18 cellular contexts compared by ENCODE assay signal in the genomic region with DNA sequence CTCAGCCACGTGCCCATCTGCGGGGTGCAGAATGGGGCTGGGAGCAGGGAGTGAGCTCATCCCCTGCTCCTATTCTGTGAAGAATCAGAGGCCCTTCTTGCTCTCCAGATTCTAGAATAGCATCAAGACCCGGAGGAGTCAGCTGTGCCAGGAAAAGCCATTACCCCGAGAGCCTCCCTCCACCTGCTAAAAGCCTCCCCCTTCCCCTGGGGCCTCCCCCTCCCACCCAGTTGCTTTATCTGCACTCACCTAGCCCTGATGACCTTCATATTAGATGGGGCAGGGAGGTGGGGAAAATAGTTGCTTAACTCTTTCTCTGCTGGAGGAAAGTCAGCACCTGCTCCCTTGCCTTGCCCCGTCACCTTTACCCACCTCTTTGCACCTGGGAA. TPM values are rescaled to one million over a fixed set of nuclear protein-coding genes. Genes with fewer than 3 reads are reported as not detected.
DNase-seq lines count a peak whose midpoint lies in the region; ATAC-seq and TF ChIP-seq lines count a peak whose summit lies in the region.
"Had no signal": no experiment of that assay in that cellular context is flagged by ENCODE, and none has a peak within 500 bp of the region (broad histone marks: within the 10 kb centered on the region; RNA-seq: fewer than 3 reads in every experiment).

No MANE protein-coding gene starts in this region.

- H3K4me1 ChIP-seq in cardiac muscle cell (ENCODE audit: low read depth) = peaks cover 22% of the 10 kb centered on the region
- peaks cover 7% of the 10 kb centered on the region for H3K4me1 ChIP-seq in left ventricle myocardium inferior

- H3K36me3 Mint-ChIP-seq in glutamatergic neuron (ENCODE audit: unreplicated experiment) = no peaks in the 10 kb centered on the region
- H3K36me3 Mint-ChIP-seq: CD4-positive, alpha-beta memory T cell had no signal

- H3K4me3 Mint-ChIP-seq in glutamatergic neuron (ENCODE audit: unreplicated experiment) = no peak overlapping the region
- H3K4me3 Mint-ChIP-seq: CD4-positive, alpha-beta memory T cell had no signal

- H3K36me3 ChIP-seq in cardiac muscle cell (no peaks in the 10 kb centered on the region), left ventricle myocardium inferior (no peaks in the 10 kb centered on the region)
- H3K36me3 ChIP-seq: BE2C, SJCRH30 had no signal

- no peaks in the 10 kb centered on the region for H3K9me3 ChIP-seq in cardiac muscle cell (ENCODE audit: low read depth)
- H3K9me3 ChIP-seq in left ventricle myocardium inferior (replicated peaks) = no peaks in the 10 kb centered on the region
- H3K9me3 ChIP-seq: BE2C, SJCRH30 had no signal

- TF ChIP-seq CTCF in cardiac muscle cell (IDR thresholded peaks at IDR 0.05; ENCODE audit: low read depth, low read length) (no peak), left ventricle myocardium inferior (IDR thresholded peaks at IDR 0.05; ENCODE audit: borderline replicate concordance) (no peak), glutamatergic neuron (IDR thresholded peaks at IDR 0.05; ENCODE audit: partially characterized antibody, unreplicated experiment) (no peak)

- peaks cover 13% of the 10 kb centered on the region for H3K9me3 Mint-ChIP-seq in glutamatergic neuron (ENCODE audit: unreplicated experiment)
- H3K9me3 Mint-ChIP-seq: CD4-positive, alpha-beta memory T cell had no signal

- DNase-seq in cardiac muscle cell (ENCODE audit: low read depth in 1 of 2, low spot score in 1 of 2) (peak in 1 of 2 donors; percentile 36), left ventricle myocardium inferior (no peak), NCI-H2107 treated with DMSO at 0.1 percent for 48 hours (lab: John Stamatoyannopoulos, UW; ENCODE audit: unreplicated experiment) (peak; percentile 40), glutamatergic neuron (peak; percentile 57), hippocampal formation (lab: John Stamatoyannopoulos, UW) (no peak)
- DNase-seq: BE2C; CD4-positive, alpha-beta memory T cell; MM.1S; NCI-H146; NCI-H345; SJCRH30; SW 1271 had no signal

- peak overlapping the region; percentile 88 for H3K27ac ChIP-seq in cardiac muscle cell
- H3K27ac ChIP-seq in left ventricle myocardium inferior (replicated peaks) = no peak overlapping the region
- H3K27ac ChIP-seq: KMS-11, SJCRH30 had no signal

- no peaks in the 10 kb centered on the region for H3K27me3 ChIP-seq in cardiac muscle cell
- peaks cover 69% of the 10 kb centered on the region for H3K27me3 ChIP-seq in left ventricle myocardium inferior (ENCODE audit: low read depth)
- H3K27me3 ChIP-seq: BE2C, SJCRH30 had no signal

- intact Hi-C loops in left ventricle myocardium inferior (cut with micrococcal nuclease) = no loop called here

- peaks cover 34% of the 10 kb centered on the region for H3K4me1 Mint-ChIP-seq in glutamatergic neuron (ENCODE audit: low read depth, unreplicated experiment)

- no peak for ATAC-seq in HG03280 (IDR thresholded peaks at IDR 0.05; ENCODE audit: unreplicated experiment)
- no peak for ATAC-seq in GM19351 (IDR thresholded peaks at IDR 0.05; ENCODE audit: unreplicated experiment)
- ATAC-seq: HepG2 had no signal

- H3K4me3 ChIP-seq in cardiac muscle cell (no peak overlapping the region), left ventricle myocardium inferior (no peak overlapping the region)
- H3K4me3 ChIP-seq: SJCRH30 had no signal

- no peak overlapping the region for H3K27ac Mint-ChIP-seq in glutamatergic neuron (ENCODE audit: unreplicated experiment)
- H3K27ac Mint-ChIP-seq: CD4-positive, alpha-beta memory T cell had no signal

- peaks cover 10% of the 10 kb centered on the region for H3K27me3 Mint-ChIP-seq in glutamatergic neuron (ENCODE audit: unreplicated experiment)

RNA-seq across cellular contexts. Expression of a gene that starts 23.2 kb away (rescaled TPM):
- total RNA-seq in cardiac muscle cell = 2.3 and 9.5 TPM in 2 replicates
- polyA plus RNA-seq in cardiac muscle cell = 3.1 and 6.2 TPM in 2 replicates
- total RNA-seq in left ventricle myocardium inferior = 0.11 TPM
- 0.49 TPM for total RNA-seq in glutamatergic neuron (ENCODE audit: unreplicated experiment)
- total RNA-seq: CD4-positive, alpha-beta memory T cell; HepG2; OCI-LY7 had no signal
- polyA plus RNA-seq: AG04450; CD4-positive, alpha-beta memory T cell had no signal

RNA-seq across cellular contexts. Expression of a gene that starts 56.7 kb away (rescaled TPM):
- total RNA-seq in cardiac muscle cell (32.5 and 49.6 TPM in 2 replicates), left ventricle myocardium inferior (not detected), glutamatergic neuron (ENCODE audit: unreplicated experiment) (8.4 TPM)
- polyA plus RNA-seq in cardiac muscle cell = 38.6 and 55.5 TPM in 2 replicates
- total RNA-seq: CD4-positive, alpha-beta memory T cell; OCI-LY7 had no signal
- polyA plus RNA-seq: CD4-positive, alpha-beta memory T cell had no signal

Comparison
In these comparisons a context has a peak if more than half of its experiments do, and no peak if none do; other contexts are left out.
1. DNase-seq: peak in NCI-H2107 treated with DMSO at 0.1 percent for 48 hours (single experiment) and glutamatergic neuron (single experiment); none in left ventricle myocardium inferior (single experiment) and hippocampal formation (0 of 2).